1 cellular context compared by ENCODE assay signal in genomic region chr15:64987136-64987535, GRCh38.
TF ChIP-seq lines count a peak whose summit lies in the region.

No MANE protein-coding gene starts in this region.

TF ChIP-seq in endothelial cell of umbilical vein, 7 proteins besides CTCF, POLR2A, EP300 and RAD21:
- TF ChIP-seq, protein P1, sequence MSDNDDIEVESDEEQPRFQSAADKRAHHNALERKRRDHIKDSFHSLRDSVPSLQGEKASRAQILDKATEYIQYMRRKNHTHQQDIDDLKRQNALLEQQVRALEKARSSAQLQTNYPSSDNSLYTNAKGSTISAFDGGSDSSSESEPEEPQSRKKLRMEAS (IDR thresholded peaks at IDR 0.05; ENCODE audit: insufficient read depth, insufficient read length): no peak
- TF ChIP-seq EZH2 (IDR thresholded peaks at IDR 0.05; ENCODE audit: borderline replicate concordance, low read depth, low read length, severe bottlenecking) (no peak), GATA2 (IDR thresholded peaks at IDR 0.05; ENCODE audit: insufficient read depth, insufficient read length, low read depth, low read length) (no peak), MYC (IDR thresholded peaks at IDR 0.05; ENCODE audit: low read depth, low read length) (no peak), FOS (IDR thresholded peaks at IDR 0.05; ENCODE audit: borderline replicate concordance, insufficient read depth, low read length) (no peak), JUN (IDR thresholded peaks at IDR 0.05; ENCODE audit: borderline replicate concordance, insufficient read depth, insufficient read length, low read depth) (no peak), POLR2AphosphoS5 (IDR thresholded peaks at IDR 0.05; ENCODE audit: insufficient read depth, low read depth, low read length) (no peak)
TF ChIP-seq in endothelial cell of umbilical vein: peak in this region for 0.
